Comparison of ENCODE assay signal across 8 cellular contexts in genomic region chr11:34358258-34358665, GRCh38. TPM values are rescaled to one million over a fixed set of nuclear protein-coding genes. Genes with fewer than 3 reads are reported as not detected.
DNase-seq lines count a peak whose midpoint lies in the region; ATAC-seq and TF ChIP-seq lines count a peak whose summit lies in the region.

No MANE protein-coding gene starts in this region.

- H4K20me1 ChIP-seq in DND-41 (ENCODE audit: insufficient read depth, low read length) (0 out of 2 replicates have a peak, but pooled peaks cover 3% of the 10 kb centered on the region), H9 (ENCODE audit: control insufficient read depth, insufficient read depth, insufficient read length) (no peaks in the 10 kb centered on the region)

- no peak overlapping the region for H3K56ac ChIP-seq in H9 (ENCODE audit: insufficient read length, low read depth, low read length)

- DNase-seq in DND-41 = no peak
- no peak for DNase-seq in H9
- peak; percentile 91 for DNase-seq in NCI-H2196 (lab: John Stamatoyannopoulos, UW; ENCODE audit: unreplicated experiment)
- DNase-seq in left ventricle myocardium inferior = peak; percentile 58
- peak in 7 of 10 donors; percentile 15 to 86 (median 27) for DNase-seq in posterior cingulate gyrus
- DNase-seq in GM13976 (ENCODE audit: low spot score) = no peak

- H2BK5ac ChIP-seq in H9 (ENCODE audit: insufficient read length, low read length) = no peak overlapping the region

- no peaks in the 10 kb centered on the region for H3K36me3 Mint-ChIP-seq in H9 (ENCODE audit: insufficient read depth in 1 of 3, low read depth in 3 of 3)
- H3K36me3 Mint-ChIP-seq in activated naive CD4-positive, alpha-beta T cell treated with anti-CD3 and anti-CD28 coated beads, Interleukin-2, amount 50 U/mL, for 24 hours = no peaks in the 10 kb centered on the region

- no peaks in the 10 kb centered on the region for H3K79me1 ChIP-seq in H9 (ENCODE audit: insufficient read depth, low read depth, low read length, poor library complexity, severe bottlenecking)

- H3K4me2 ChIP-seq in DND-41 (ENCODE audit: insufficient read depth, low read length) = peak overlapping the region; percentile 80
- peak overlapping the region; percentile 79 for H3K4me2 ChIP-seq in H9 (ENCODE audit: insufficient read depth, insufficient read length, low read length)

- H3K18ac ChIP-seq in H9 (ENCODE audit: insufficient read length, low read depth, low read length) = peak overlapping the region; percentile 81

- intact Hi-C loops in left ventricle myocardium inferior (cut with micrococcal nuclease) = loop anchor here (2.0 kb wide), 1 partner anchor 183 kb away; no protein-coding TSS in a partner anchor
- intact Hi-C loops in posterior cingulate gyrus (cut with DNase I) = loop anchor here (2.0 to 5.0 kb wide), 4 partner anchors 95 to 501 kb away; partner anchors contain the start of genes CAPRIN1 and NAT10

- peaks cover 18% of the 10 kb centered on the region for H3K4me1 ChIP-seq in DND-41 (ENCODE audit: insufficient read depth, low read length)
- H3K4me1 ChIP-seq in H9 (ENCODE audit: insufficient read depth, low read length) = peaks cover 2% of the 10 kb centered on the region; the same call in 1 of the 2 replicates
- peaks cover 43% of the 10 kb centered on the region for H3K4me1 ChIP-seq in left ventricle myocardium inferior

- no peaks in the 10 kb centered on the region for H3K36me3 ChIP-seq in DND-41 (ENCODE audit: insufficient read depth, low read length)
- H3K36me3 ChIP-seq in left ventricle myocardium inferior = no peaks in the 10 kb centered on the region

- H3K27ac Mint-ChIP-seq in H9 = peak overlapping the region; percentile 74 to 82 (median 81); a peak in 6 of 7 replicates
- H3K27ac Mint-ChIP-seq in activated naive CD4-positive, alpha-beta T cell treated with anti-CD3 and anti-CD28 coated beads, Interleukin-2, amount 50 U/mL, for 24 hours = no peak overlapping the region

- peak overlapping the region; percentile 70 to 83 for H3K4me3 Mint-ChIP-seq in H9
- H3K4me3 Mint-ChIP-seq in activated naive CD4-positive, alpha-beta T cell treated with anti-CD3 and anti-CD28 coated beads, Interleukin-2, amount 50 U/mL, for 24 hours = peak overlapping the region; percentile 88

- H3K27me3 ChIP-seq in DND-41 (ENCODE audit: insufficient read depth, low read length, poor library complexity) (peaks cover 4% of the 10 kb centered on the region), H9 (ENCODE audit: insufficient read depth, low read length) (peaks cover 13% of the 10 kb centered on the region; the same call in 1 of the 2 replicates), left ventricle myocardium inferior (ENCODE audit: low read depth) (peaks cover 53% of the 10 kb centered on the region)

- H2BK15ac ChIP-seq in H9 (ENCODE audit: low read depth, low read length) = no peak overlapping the region

- no peak overlapping the region for H4K5ac ChIP-seq in H9 (ENCODE audit: insufficient read length, low read depth, low read length)

- H3K79me2 ChIP-seq in DND-41 (ENCODE audit: insufficient read depth, low read length) (no peaks in the 10 kb centered on the region), H9 (ENCODE audit: insufficient read depth, low read length) (no peaks in the 10 kb centered on the region)

- H3T11ph ChIP-seq in H9 (ENCODE audit: low read length) = no peak overlapping the region

- TF ChIP-seq CTCF in DND-41 (IDR thresholded peaks at IDR 0.05; ENCODE audit: borderline replicate concordance, extremely low read depth, low read length, poor library complexity, severe bottlenecking) (no peak), H9 (conservative IDR thresholded peaks at IDR 0.05) (no peak), left ventricle myocardium inferior (IDR thresholded peaks at IDR 0.05; ENCODE audit: borderline replicate concordance) (no peak), GM13976 (IDR thresholded peaks at IDR 0.05; ENCODE audit: borderline replicate concordance, control extremely low read depth, extremely low read depth, insufficient read depth, missing control alignments) (no peak)

- H2AFZ ChIP-seq in DND-41 (ENCODE audit: low read depth, low read length) = peak overlapping the region; percentile 72
- peak overlapping the region; percentile 6 for H2AFZ ChIP-seq in H9 (ENCODE audit: low read length)

- H2AK5ac ChIP-seq in H9 (ENCODE audit: insufficient read length, low read length) = no peak overlapping the region

- no peaks in the 10 kb centered on the region for H3K9me3 ChIP-seq in DND-41 (ENCODE audit: insufficient read depth, low read length, severe bottlenecking)
- no peaks in the 10 kb centered on the region for H3K9me3 ChIP-seq in H9 (ENCODE audit: control insufficient read depth, low read depth, low read length)
- H3K9me3 ChIP-seq in left ventricle myocardium inferior (replicated peaks) = no peaks in the 10 kb centered on the region

- H4K8ac ChIP-seq in H9 (replicated peaks; ENCODE audit: insufficient read length, low read depth, low read length) = no peak overlapping the region

- H2BK120ac ChIP-seq in H9 (ENCODE audit: low read depth, low read length, poor library complexity, severe bottlenecking) = no peak overlapping the region

- no peaks in the 10 kb centered on the region for H3K9me3 Mint-ChIP-seq in H9
- no peaks in the 10 kb centered on the region for H3K9me3 Mint-ChIP-seq in activated naive CD4-positive, alpha-beta T cell treated with anti-CD3 and anti-CD28 coated beads, Interleukin-2, amount 50 U/mL, for 24 hours

- H3K4me1 Mint-ChIP-seq in H9 = peaks cover 16 to 29% of the 10 kb centered on the region in 2 experiments
- H3K4me1 Mint-ChIP-seq in activated naive CD4-positive, alpha-beta T cell treated with anti-CD3 and anti-CD28 coated beads, Interleukin-2, amount 50 U/mL, for 24 hours = peaks cover 12% of the 10 kb centered on the region

- peak overlapping the region; percentile 39 for H3K9ac ChIP-seq in DND-41 (ENCODE audit: low read depth, low read length)
- peak overlapping the region; percentile 31 for H3K9ac ChIP-seq in H9 (ENCODE audit: extremely low read depth, insufficient read length, low read length)

- ATAC-seq in DND-41 (ENCODE audit: insufficient read depth, low read depth) (peak; percentile 66), GM18868 (IDR thresholded peaks at IDR 0.05; ENCODE audit: unreplicated experiment) (no peak)

- WGBS in H9 (ENCODE audit: extremely low coverage, insufficient read length, low lambda C conversion rate) = no CpG with 5 or more reads among the region's 23 CpGs

- peak overlapping the region in 1 of 2 experiments; percentile 57; a peak in 2 of 4 replicates for H3K4me3 ChIP-seq in DND-41 (ENCODE audit: low read depth in 1 of 2, low read length in 2 of 2)
- peak overlapping the region; percentile 83 for H3K4me3 ChIP-seq in left ventricle myocardium inferior

- peak overlapping the region; percentile 88 for H3K14ac ChIP-seq in H9 (ENCODE audit: insufficient read depth, low read length)

- no peak overlapping the region for H3K4ac ChIP-seq in H9 (ENCODE audit: low read depth, low read length)

- in situ Hi-C loops in GM13976 (cut with MboI; ENCODE audit: low sequenced_read_pairs, unreplicated experiment) = loop anchor here (5.0 to 10.0 kb wide), 2 partner anchors 173 to 361 kb away; no protein-coding TSS in a partner anchor

- H2BK12ac ChIP-seq in H9 (ENCODE audit: insufficient read length, low read depth, low read length) = peak overlapping the region; percentile 60

- no peak overlapping the region for H2BK20ac ChIP-seq in H9 (ENCODE audit: low read depth, low read length, poor library complexity, severe bottlenecking)

- no peak overlapping the region for H3K23ac ChIP-seq in H9 (ENCODE audit: insufficient read length, low read depth, low read length)

- H3K27me3 Mint-ChIP-seq in H9 (ENCODE audit: low read depth) = peaks cover 45% of the 10 kb centered on the region
- peaks cover 22% of the 10 kb centered on the region for H3K27me3 Mint-ChIP-seq in activated naive CD4-positive, alpha-beta T cell treated with anti-CD3 and anti-CD28 coated beads, Interleukin-2, amount 50 U/mL, for 24 hours

- peak overlapping the region; percentile 53; the same call in 1 of the 2 replicates for H3K27ac ChIP-seq in DND-41 (ENCODE audit: low read length)
- peak overlapping the region; percentile 63 for H3K27ac ChIP-seq in H9 (ENCODE audit: insufficient read length, low read depth, low read length)
- H3K27ac ChIP-seq in left ventricle myocardium inferior (replicated peaks) = peak overlapping the region; percentile 74

- H3K23me2 ChIP-seq in H9 (ENCODE audit: insufficient read length, low read depth, low read length, poor library complexity, severe bottlenecking) = peaks cover 25% of the 10 kb centered on the region

- H4K91ac ChIP-seq in H9 (ENCODE audit: insufficient read length, low read depth, low read length) = no peak overlapping the region

RNA-seq across cellular contexts. Expression of gene ABTB2, which starts 0.5 kb away (rescaled TPM):
- total RNA-seq in H9 (2021) = 5.3 and 5.5 TPM in 2 replicates
- 24.7 TPM for total RNA-seq in left ventricle myocardium inferior

Comparison
In these comparisons a context has a peak if more than half of its experiments do, and no peak if none do; other contexts are left out.
1. DNase-seq: peak in NCI-H2196 (single experiment), left ventricle myocardium inferior (single experiment) and posterior cingulate gyrus (7 of 10); none in DND-41 (single experiment), H9 (single experiment) and GM13976 (single experiment).
2. Peak in every context shown above with its lines, with median percentiles within 50 percentile points of each other: H3K27ac ChIP-seq.